8 cellular contexts compared by ENCODE assay signal in genomic region chr5:98929123-98929981, GRCh38. TPM values are rescaled to one million over a fixed set of nuclear protein-coding genes. Genes with fewer than 3 reads are reported as not detected.
A peak's percentile ranks its signal among the peaks of the same experiment; 100 is the strongest.
DNase-seq lines count a peak whose midpoint lies in the region; ATAC-seq lines count a peak whose summit lies in the region.

No MANE protein-coding gene starts in this region.

- H3K4me1 Mint-ChIP-seq in naive B cell = peaks cover 33 to 63% (median 35%) of the 10 kb centered on the region in 3 donors
- H3K4me1 Mint-ChIP-seq in stimulated activated effector memory CD8-positive, alpha-beta T cell treated with anti-CD3 and anti-CD28 coated beads, Interleukin-12 subunit alpha, Interleukin-12 subunit beta, amount 100 ng/mL, for 72 hours = peaks cover 34% of the 10 kb centered on the region

- peak; percentile 70 for ATAC-seq in GM21717 (IDR thresholded peaks at IDR 0.05; ENCODE audit: unreplicated experiment)
- peak; percentile 66 to 67 for ATAC-seq in naive B cell (ENCODE audit: low read depth in 2 of 2)
- peak; percentile 86 for ATAC-seq in stimulated activated effector memory CD8-positive, alpha-beta T cell treated with anti-CD3 and anti-CD28 coated beads, Interleukin-12 subunit alpha, Interleukin-12 subunit beta, amount 100 ng/mL, for 72 hours

- DNase-seq in DMS79 (lab: John Stamatoyannopoulos, UW) (peak; percentile 51), RKO (ENCODE audit: low spot score) (peak; percentile 99), fibroblast of gingiva (ENCODE audit: low read depth) (peak; percentile 99), naive B cell (peak; percentile 97)
- peak; percentile 90 for DNase-seq in Jurkat, Clone E6-1 (ENCODE audit: low read depth, low spot score)
- DNase-seq in activated T-helper 1 cell treated with anti-CD3 and anti-CD28 coated beads, Interleukin-2, amount 50 U/mL, for 16 hours (ENCODE audit: low read depth in 1 of 2, low spot score in 1 of 2) = peak; percentile 87 to 90
- peak; percentile 80 to 95 for DNase-seq in stimulated activated effector memory CD8-positive, alpha-beta T cell treated with anti-CD3 and anti-CD28 coated beads, Interleukin-12 subunit alpha, Interleukin-12 subunit beta, amount 100 ng/mL, for 72 hours (ENCODE audit: low spot score in 2 of 2)

- H3K27me3 Mint-ChIP-seq in naive B cell = no peaks in the 10 kb centered on the region

- peaks cover 4 to 7% of the 10 kb centered on the region in 2 donors for H3K36me3 Mint-ChIP-seq in naive B cell
- peaks cover 67% of the 10 kb centered on the region for H3K36me3 Mint-ChIP-seq in stimulated activated effector memory CD8-positive, alpha-beta T cell treated with anti-CD3 and anti-CD28 coated beads, Interleukin-12 subunit alpha, Interleukin-12 subunit beta, amount 100 ng/mL, for 72 hours

- H3K4me3 ChIP-seq in Jurkat, Clone E6-1 (ENCODE audit: low read length) = peak overlapping the region; percentile 94

- peak overlapping the region; percentile 97 to 100 (median 100) for H3K27ac Mint-ChIP-seq in naive B cell
- peak overlapping the region; percentile 91 for H3K27ac Mint-ChIP-seq in stimulated activated effector memory CD8-positive, alpha-beta T cell treated with anti-CD3 and anti-CD28 coated beads, Interleukin-12 subunit alpha, Interleukin-12 subunit beta, amount 100 ng/mL, for 72 hours

- peaks cover 0 to 5% (median 0%) of the 10 kb centered on the region in 7 donors for H3K9me3 Mint-ChIP-seq in naive B cell
- no peaks in the 10 kb centered on the region for H3K9me3 Mint-ChIP-seq in stimulated activated effector memory CD8-positive, alpha-beta T cell treated with anti-CD3 and anti-CD28 coated beads, Interleukin-12 subunit alpha, Interleukin-12 subunit beta, amount 100 ng/mL, for 72 hours

- peak overlapping the region; percentile 84 to 100 (median 97) for H3K4me3 Mint-ChIP-seq in naive B cell
- peak overlapping the region; percentile 84 for H3K4me3 Mint-ChIP-seq in stimulated activated effector memory CD8-positive, alpha-beta T cell treated with anti-CD3 and anti-CD28 coated beads, Interleukin-12 subunit alpha, Interleukin-12 subunit beta, amount 100 ng/mL, for 72 hours

RNA-seq across cellular contexts. Expression of gene CHD1, which starts 0.5 kb away (rescaled TPM):
- polyA plus RNA-seq in Jurkat, Clone E6-1 (2012; ENCODE audit: insufficient read depth, insufficient read length) = 67.4 TPM
- polyA plus RNA-seq in naive B cell (ENCODE audit: low read depth in 6 of 6) = 10 to 100 TPM in 4 of 6 donors, 1 to 10 TPM in 2; 4.1 to 12.2 (median 10.9) TPM

Comparison
In these comparisons a context has a peak if more than half of its experiments do, and no peak if none do; other contexts are left out.
1. Peak in every context shown above with its lines: DNase-seq, ATAC-seq and H3K4me3 ChIP-seq.